Comparison of ENCODE assay signal across 8 cellular contexts in genomic region chr20:46090095-46090388, GRCh38.
DNase-seq lines count a peak whose midpoint lies in the region; ATAC-seq and TF ChIP-seq lines count a peak whose summit lies in the region.

No MANE protein-coding gene starts in this region.

- intact Hi-C loops in dendritic cell treated with granulocyte-macrophage colony-stimulating factor and Interleukin-4, amounts not matched to agents 40 ng/mL and 50 ng/mL, for 4 days (cut with micrococcal nuclease): no loop called here

- peak overlapping the region; percentile 96 to 100 (median 99); a peak in 19 of 22 replicates for H3K27ac ChIP-seq in BLaER1 treated with 17β-estradiol and CSF1 and Interleukin-3, amounts not matched to agents 10 nM and 100 nM

- peaks cover 41 to 46% (median 44%) of the 10 kb centered on the region in 11 experiments for H4K20me1 ChIP-seq in BLaER1 treated with 17β-estradiol and CSF1 and Interleukin-3, amounts not matched to agents 10 nM and 100 nM

- H3K4me1 Mint-ChIP-seq in dendritic cell treated with granulocyte-macrophage colony-stimulating factor and Interleukin-4, amounts not matched to agents 40 ng/mL and 50 ng/mL, for 4 days (ENCODE audit: low read depth): peaks cover 35% of the 10 kb centered on the region
- peaks cover 51% of the 10 kb centered on the region for H3K4me1 Mint-ChIP-seq in nephron progenitor cell

- H3K4me2 ChIP-seq in BLaER1 treated with 17β-estradiol and CSF1 and Interleukin-3, amounts not matched to agents 10 nM and 100 nM: peak overlapping the region; percentile 49 to 96 (median 77)

- no peaks in the 10 kb centered on the region for H3K9me3 Mint-ChIP-seq in dendritic cell treated with granulocyte-macrophage colony-stimulating factor and Interleukin-4, amounts not matched to agents 40 ng/mL and 50 ng/mL, for 4 days
- H3K9me3 Mint-ChIP-seq in nephron progenitor cell: peaks cover 4% of the 10 kb centered on the region

- DNase-seq in LNCaP clone FGC (ENCODE audit: low read depth) (no peak), nephron progenitor cell (no peak), MV-4-11 (lab: John Stamatoyannopoulos, UW) (no peak), kidney glomerular epithelial cell (lab: John Stamatoyannopoulos, UW) (no peak), COLO668 (lab: John Stamatoyannopoulos, UW; ENCODE audit: unreplicated experiment) (no peak)

- peaks cover 0 to 5% (median 0%) of the 10 kb centered on the region in 11 experiments; a peak in 1 of 22 replicates for H3K9me3 ChIP-seq in BLaER1 treated with 17β-estradiol and CSF1 and Interleukin-3, amounts not matched to agents 10 nM and 100 nM (replicated peaks in 1 of 11)

- peak overlapping the region; percentile 75 to 95 (median 84) for H3K4me3 ChIP-seq in BLaER1 treated with 17β-estradiol and CSF1 and Interleukin-3, amounts not matched to agents 10 nM and 100 nM
- peak overlapping the region; percentile 77 for H3K4me3 ChIP-seq in LNCaP clone FGC (ENCODE audit: low read depth, low read length)

- H3K9ac ChIP-seq in BLaER1 treated with 17β-estradiol and CSF1 and Interleukin-3, amounts not matched to agents 10 nM and 100 nM: peak overlapping the region; percentile 96 to 100 (median 98)

- no peak for ATAC-seq in HG02852 (IDR thresholded peaks at IDR 0.05; ENCODE audit: unreplicated experiment)

- H3K27me3 ChIP-seq in BLaER1 treated with 17β-estradiol and CSF1 and Interleukin-3, amounts not matched to agents 10 nM and 100 nM: no peaks in the 10 kb centered on the region

- H3K4me1 ChIP-seq in BLaER1 treated with 17β-estradiol and CSF1 and Interleukin-3, amounts not matched to agents 10 nM and 100 nM: peaks cover 30 to 44% (median 41%) of the 10 kb centered on the region in 10 experiments

- peak overlapping the region; percentile 96 for H3K27ac Mint-ChIP-seq in dendritic cell treated with granulocyte-macrophage colony-stimulating factor and Interleukin-4, amounts not matched to agents 40 ng/mL and 50 ng/mL, for 4 days
- peak overlapping the region; percentile 67 for H3K27ac Mint-ChIP-seq in nephron progenitor cell

- peaks cover 6% of the 10 kb centered on the region for H3K27me3 Mint-ChIP-seq in dendritic cell treated with granulocyte-macrophage colony-stimulating factor and Interleukin-4, amounts not matched to agents 40 ng/mL and 50 ng/mL, for 4 days
- peaks cover 11% of the 10 kb centered on the region for H3K27me3 Mint-ChIP-seq in nephron progenitor cell (ENCODE audit: low read depth, poor library complexity)

- TF ChIP-seq CTCF in LNCaP clone FGC (IDR thresholded peaks at IDR 0.05; ENCODE audit: control insufficient read depth, extremely low read depth, insufficient read depth) (no peak), nephron progenitor cell (IDR thresholded peaks at IDR 0.05) (no peak)

- H3K4me3 Mint-ChIP-seq in dendritic cell treated with granulocyte-macrophage colony-stimulating factor and Interleukin-4, amounts not matched to agents 40 ng/mL and 50 ng/mL, for 4 days: peak overlapping the region; percentile 90
- H3K4me3 Mint-ChIP-seq in nephron progenitor cell: peak overlapping the region; percentile 77

- peaks cover 0 to 11% (median 0%) of the 10 kb centered on the region in 11 experiments; a peak in 6 of 22 replicates for H3K36me3 ChIP-seq in BLaER1 treated with 17β-estradiol and CSF1 and Interleukin-3, amounts not matched to agents 10 nM and 100 nM

- peaks cover 28% of the 10 kb centered on the region for H3K36me3 Mint-ChIP-seq in dendritic cell treated with granulocyte-macrophage colony-stimulating factor and Interleukin-4, amounts not matched to agents 40 ng/mL and 50 ng/mL, for 4 days (ENCODE audit: low read depth)
- no peaks in the 10 kb centered on the region for H3K36me3 Mint-ChIP-seq in nephron progenitor cell (ENCODE audit: low read depth)
